Comparison of ENCODE assay signal across 19 cellular contexts in genomic region chr2:3117650-3118216, GRCh38.
"Had no signal": no experiment of that assay in that cellular context is flagged by ENCODE, and none has a peak within 500 bp of the region (broad histone marks: within the 10 kb centered on the region; RNA-seq: fewer than 3 reads in every experiment).

No MANE protein-coding gene starts in this region.

- H3K27ac ChIP-seq: epithelial cell of prostate, parathyroid adenoma, right atrium auricular region, tibial nerve, VCaP had no signal

- H3K27me3 ChIP-seq: right atrium auricular region, tibial nerve had no signal

- H3K4me3 ChIP-seq: right atrium auricular region, tibial nerve had no signal

- H3K4me1 ChIP-seq: parathyroid adenoma, right atrium auricular region, tibial nerve had no signal

- H3K36me3 ChIP-seq: right atrium auricular region, tibial nerve had no signal

- DNase-seq: activated CD4-positive, alpha-beta memory T cell treated with anti-CD3 and anti-CD28 coated beads, Interleukin-2, amount 10 ng/mL, durations not matched to agents 7 days and 5 days; activated CD4-positive, alpha-beta T cell treated with anti-CD3 and anti-CD28 coated beads, Interleukin-2, amount 10 ng/mL, durations not matched to agents 24 days and 14 days; activated CD4-positive, CD25-positive, alpha-beta regulatory T cell treated with anti-CD3 and anti-CD28 coated beads, Interleukin-2, amount 50 U/mL, for 72 hours; activated CD8-positive, alpha-beta memory T cell treated with anti-CD3 and anti-CD28 coated beads, Interleukin-2, amount 50 U/mL, for 48 hours; activated naive CD8-positive, alpha-beta T cell treated with anti-CD3 and anti-CD28 coated beads, Interleukin-2, amount 50 U/mL, for 24 hours; activated T-cell treated with anti-CD3 and anti-CD28 coated beads, Interleukin-2, amount 50 U/mL, for 24 hours; amygdala; central memory CD4-positive, alpha-beta T cell; effector CD4-positive, alpha-beta T cell; islet precursor cell; left cardiac atrium; left ventricle myocardium superior; stimulated activated naive CD4-positive, alpha-beta T cell; T-helper 1 cell had no signal
